ENCODE assay signal across 1 cellular context in genomic region chr3:10396083-10396482, GRCh38.
TF ChIP-seq lines count a peak whose summit lies in the region.

No MANE protein-coding gene starts in this region.

TF ChIP-seq in H1, 55 proteins besides CTCF, POLR2A, EP300 and RAD21 (continued from another document):
- TF ChIP-seq SIX5 (IDR thresholded peaks at IDR 0.05; ENCODE audit: low read depth, low read length) (no peak), E2F6 (IDR thresholded peaks at IDR 0.05) (no peak), SIN3A (conservative IDR thresholded peaks at IDR 0.05 in 1 of 2, IDR thresholded peaks at IDR 0.05 in 1 of 2; ENCODE audit: low read depth in 1 of 2, low read length in 2 of 2) (no peak), KDM4A (IDR thresholded peaks at IDR 0.05; ENCODE audit: low read depth, low read length, severe bottlenecking) (no peak), NANOG (IDR thresholded peaks at IDR 0.05; ENCODE audit: insufficient read depth, low read depth, low read length, poor library complexity, severe bottlenecking) (no peak), POLR2AphosphoS5 (IDR thresholded peaks at IDR 0.05; ENCODE audit: low read depth, low read length) (no peak), RFX5 (IDR thresholded peaks at IDR 0.05; ENCODE audit: borderline replicate concordance, low read depth, low read length) (no peak), CHD1 (IDR thresholded peaks at IDR 0.05; ENCODE audit: low read depth, low read length) (no peak), SP2 (IDR thresholded peaks at IDR 0.05; ENCODE audit: low read length) (no peak), TAF7 (optimal IDR thresholded peaks at IDR 0.05; ENCODE audit: borderline replicate concordance, low read depth, low read length) (no peak), ASH2L (IDR thresholded peaks at IDR 0.05; ENCODE audit: low read length) (no peak), CEBPB (IDR thresholded peaks at IDR 0.05; ENCODE audit: low read depth, low read length) (no peak)
